In the genomic region with DNA sequence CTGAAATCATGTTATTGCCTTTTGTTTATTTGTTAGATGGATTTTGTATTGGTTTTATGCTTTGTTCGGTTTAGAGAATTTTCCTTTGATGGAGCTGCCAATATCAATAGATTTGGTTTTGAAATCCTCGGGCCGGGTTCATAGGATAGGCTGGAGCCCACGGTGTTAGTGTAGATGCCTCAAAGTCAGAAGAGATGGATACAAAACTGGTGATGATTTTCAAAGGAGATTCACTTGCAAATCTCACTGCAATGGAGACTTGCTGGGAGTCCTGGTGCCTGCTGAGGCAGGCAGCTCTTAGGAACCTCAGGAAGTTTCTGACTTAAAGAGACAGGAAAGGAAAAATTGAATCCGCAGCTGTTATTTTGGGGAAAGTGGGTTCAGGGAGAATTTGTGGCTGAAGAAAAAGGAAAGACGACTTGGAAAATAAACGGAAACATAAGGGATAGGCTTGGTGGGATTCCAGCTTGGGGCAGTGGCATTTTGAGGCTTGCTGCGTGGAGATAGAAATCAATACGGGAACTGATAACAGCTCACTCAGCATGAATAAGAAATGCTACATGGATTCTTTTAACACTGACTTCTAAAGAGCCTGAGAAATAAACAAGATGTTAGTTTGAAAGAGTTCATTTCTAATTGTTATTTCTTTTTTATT, we compare ENCODE assay signal across 8 cellular contexts.
DNase-seq lines count a peak whose midpoint lies in the region; ATAC-seq, FAIRE-seq and TF ChIP-seq lines count a peak whose summit lies in the region.
"Had no signal": no experiment of that assay in that cellular context is flagged by ENCODE, and none has a peak within 500 bp of the region (broad histone marks: within the 10 kb centered on the region; RNA-seq: fewer than 3 reads in every experiment).

No MANE protein-coding gene starts in this region.

- H4K20me1 ChIP-seq in HepG2 (ENCODE audit: insufficient read depth, low read length): no peaks in the 10 kb centered on the region

- H3K27me3 ChIP-seq in HUES64 (ENCODE audit: insufficient read depth, low read length): peaks cover 70% of the 10 kb centered on the region
- H3K27me3 ChIP-seq in HepG2 (ENCODE audit: control insufficient read depth in 1 of 2, insufficient read depth in 2 of 2, low read length in 2 of 2): peaks cover 7 to 45% of the 10 kb centered on the region in 2 experiments

- DNase-seq in astrocyte of the cerebellum (ENCODE audit: low read depth): no peak
- no peak for DNase-seq in HepG2 (ENCODE audit: low spot score)
- DNase-seq in superior temporal gyrus (ENCODE audit: extremely low spot score): peak; percentile 70
- no peak for DNase-seq in DMS 273 treated with DMSO at 0.1 percent for 48 hours (lab: John Stamatoyannopoulos, UW)
- no peak for DNase-seq in activated gamma-delta T cell treated with Interleukin-2 at 50 U/mL for 16 hours

- no peaks in the 10 kb centered on the region for H3K9me3 ChIP-seq in HUES64 (ENCODE audit: insufficient read depth, low read depth, low read length)
- no peaks in the 10 kb centered on the region for H3K9me3 ChIP-seq in HepG2 (ENCODE audit: low read length)

- BruUV-seq in HepG2 (replicated peaks; lab: Mats Ljungman, UMichigan): no TSS peak

- no peak for TF ChIP-seq RAD21 in HepG2 (CRISPR knock-in tag; IDR thresholded peaks at IDR 0.05)

- peaks cover 35% of the 10 kb centered on the region for H3K4me1 ChIP-seq in HUES64 (ENCODE audit: insufficient read depth, low read length)
- H3K4me1 ChIP-seq in HepG2 (ENCODE audit: insufficient read depth, low read length): 0 out of 2 replicates have a peak, but pooled peaks cover 9% of the 10 kb centered on the region

- no peaks in the 10 kb centered on the region for H3K79me2 ChIP-seq in HepG2 (ENCODE audit: insufficient read depth, low read length)

- no peak overlapping the region for H3K9ac ChIP-seq in HUES64 (ENCODE audit: low read depth, low read length)
- H3K9ac ChIP-seq in HepG2 (ENCODE audit: insufficient read depth, low read depth, low read length): no peak overlapping the region

- TF ChIP-seq CTCF in astrocyte of the cerebellum (IDR thresholded peaks at IDR 0.05; ENCODE audit: low read depth, low read length, missing control alignments): no peak
- TF ChIP-seq CTCF in HepG2 (CRISPR knock-in tag; IDR thresholded peaks at IDR 0.05): no peak

- no peak overlapping the region for H3K27ac ChIP-seq in HUES64 (ENCODE audit: low read depth, low read length)
- H3K27ac ChIP-seq in HepG2 (ENCODE audit: extremely low read length, insufficient read depth, low read length): no peak overlapping the region

- in situ Hi-C loops in astrocyte of the cerebellum (cut with HindIII; ENCODE audit: low sequenced_read_pairs): no loop called here
- in situ Hi-C loops in HepG2 (cut with HindIII; ENCODE audit: extremely low pct_ligation_motif_present, low pct_unique_long_range_greater_than_20kb): no loop called here

- FAIRE-seq in HepG2 (lab: Jason Lieb, UNC): no peak
- FAIRE-seq: islet of Langerhans had no signal

- ATAC-seq in HepG2: peak; percentile 39; the same call in 2 of the 3 replicates
- no peak for ATAC-seq in GM19328 (IDR thresholded peaks at IDR 0.05; ENCODE audit: unreplicated experiment)

- no peak for TF ChIP-seq EP300 in HepG2 (IDR thresholded peaks at IDR 0.05; ENCODE audit: low read depth in 2 of 2, low read length in 2 of 2)
- TF ChIP-seq EP300 in HepG2 (CRISPR knock-in tag; IDR thresholded peaks at IDR 0.05; ENCODE audit: borderline replicate concordance): no peak

- intact Hi-C loops in HepG2 (cut with micrococcal nuclease; ENCODE audit: unreplicated experiment): no loop called here

- POLR2A ChIA-PET in HepG2 (lab: Yijun Ruan, JAX): no interaction called here

- 4% methylated on average over 9 of the region's 9 CpGs for WGBS in HUES64
- whole genome bisulfite sequencing in HepG2 (ENCODE audit: low lambda C conversion rate): 4% methylated on average over 9 of the region's 9 CpGs

- TF ChIP-seq POLR2A in HepG2 (IDR thresholded peaks at IDR 0.05; ENCODE audit: insufficient read depth in 1 of 2, low read depth in 2 of 2, low read length in 2 of 2): no peak

- H3K36me3 ChIP-seq in HUES64 (ENCODE audit: insufficient read depth, low read length): no peaks in the 10 kb centered on the region
- no peaks in the 10 kb centered on the region for H3K36me3 ChIP-seq in HepG2 (replicated peaks in 1 of 2; ENCODE audit: control insufficient read depth in 1 of 2, insufficient read depth in 2 of 2, low read length in 2 of 2)

- H3K4me3 ChIP-seq in HUES64 (ENCODE audit: low read length) (peak overlapping the region; percentile 51), astrocyte of the cerebellum (ENCODE audit: low read depth, low read length) (peak overlapping the region; percentile 67), HepG2 (replicated peaks in 1 of 3; ENCODE audit: insufficient read depth in 1 of 3, low read depth in 2 of 3, low read length in 3 of 3) (peak overlapping the region in 2 of 3 experiments; percentile 53 to 62; a peak in 3 of 6 replicates)

- peak overlapping the region; percentile 58 for H3K4me2 ChIP-seq in HepG2 (ENCODE audit: low read depth, low read length)

- no peak overlapping the region for H2AFZ ChIP-seq in HepG2 (ENCODE audit: low read length)

- CTCF ChIA-PET in HepG2 (lab: Yijun Ruan, JAX; ENCODE audit: low intra/inter-chr PET ratio, low total read pairs): no interaction called here

TF ChIP-seq in HepG2, 621 proteins besides CTCF, POLR2A, EP300 and RAD21:
- TF ChIP-seq REXO4 (CRISPR knock-in tag; IDR thresholded peaks at IDR 0.05; ENCODE audit: borderline replicate concordance): no peak
- no peak for TF ChIP-seq FIP1L1 (IDR thresholded peaks at IDR 0.05; ENCODE audit: borderline replicate concordance, insufficient read depth, low read depth, low read length)
- no peak for TF ChIP-seq DNMT1 (CRISPR knock-in tag; IDR thresholded peaks at IDR 0.05)
- no peak for TF ChIP-seq IKZF4 (CRISPR knock-in tag; IDR thresholded peaks at IDR 0.05; ENCODE audit: borderline replicate concordance, low read depth, not compliant biosample characterization)
- no peak for TF ChIP-seq ZNF260 (CRISPR knock-in tag; IDR thresholded peaks at IDR 0.05; ENCODE audit: borderline replicate concordance, low read depth)
- no peak for TF ChIP-seq SRSF1 (optimal IDR thresholded peaks at IDR 0.05; ENCODE audit: low read depth, low read length)
- no peak for TF ChIP-seq ETV6 (CRISPR knock-in tag; conservative IDR thresholded peaks at IDR 0.05)
- TF ChIP-seq CBX2 (IDR thresholded peaks at IDR 0.05; ENCODE audit: low read depth, low read length): peak; percentile 77; the same call in 1 of the 2 replicates
- no peak for TF ChIP-seq CBX2 (CRISPR knock-in tag; IDR thresholded peaks at IDR 0.05; ENCODE audit: low read depth)
- TF ChIP-seq SETDB1 (CRISPR knock-in tag; IDR thresholded peaks at IDR 0.05; ENCODE audit: borderline replicate concordance): no peak
- TF ChIP-seq, protein P1, sequence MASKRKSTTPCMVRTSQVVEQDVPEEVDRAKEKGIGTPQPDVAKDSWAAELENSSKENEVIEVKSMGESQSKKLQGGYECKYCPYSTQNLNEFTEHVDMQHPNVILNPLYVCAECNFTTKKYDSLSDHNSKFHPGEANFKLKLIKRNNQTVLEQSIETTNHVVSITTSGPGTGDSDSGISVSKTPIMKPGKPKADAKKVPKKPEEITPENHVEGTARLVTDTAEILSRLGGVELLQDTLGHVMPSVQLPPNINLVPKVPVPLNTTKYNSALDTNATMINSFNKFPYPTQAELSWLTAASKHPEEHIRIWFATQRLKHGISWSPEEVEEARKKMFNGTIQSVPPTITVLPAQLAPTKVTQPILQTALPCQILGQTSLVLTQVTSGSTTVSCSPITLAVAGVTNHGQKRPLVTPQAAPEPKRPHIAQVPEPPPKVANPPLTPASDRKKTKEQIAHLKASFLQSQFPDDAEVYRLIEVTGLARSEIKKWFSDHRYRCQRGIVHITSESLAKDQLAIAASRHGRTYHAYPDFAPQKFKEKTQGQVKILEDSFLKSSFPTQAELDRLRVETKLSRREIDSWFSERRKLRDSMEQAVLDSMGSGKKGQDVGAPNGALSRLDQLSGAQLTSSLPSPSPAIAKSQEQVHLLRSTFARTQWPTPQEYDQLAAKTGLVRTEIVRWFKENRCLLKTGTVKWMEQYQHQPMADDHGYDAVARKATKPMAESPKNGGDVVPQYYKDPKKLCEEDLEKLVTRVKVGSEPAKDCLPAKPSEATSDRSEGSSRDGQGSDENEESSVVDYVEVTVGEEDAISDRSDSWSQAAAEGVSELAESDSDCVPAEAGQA (IDR thresholded peaks at IDR 0.05; ENCODE audit: low read depth): no peak
- TF ChIP-seq, protein P1 (CRISPR knock-in tag; IDR thresholded peaks at IDR 0.05; ENCODE audit: borderline replicate concordance): no peak
- no peak for TF ChIP-seq ZNF724P (CRISPR knock-in tag; IDR thresholded peaks at IDR 0.05; ENCODE audit: borderline replicate concordance)
- TF ChIP-seq EZH2 (conservative IDR thresholded peaks at IDR 0.05; ENCODE audit: low read depth, low read length): peak; percentile 77
